8 cellular contexts compared by ENCODE assay signal in genomic region chr5:178116406-178116885, GRCh38. TPM values are rescaled to one million over a fixed set of nuclear protein-coding genes. Genes with fewer than 3 reads are reported as not detected.
DNase-seq lines count a peak whose midpoint lies in the region; ATAC-seq, FAIRE-seq and TF ChIP-seq lines count a peak whose summit lies in the region.

No MANE protein-coding gene starts in this region.

- TF ChIP-seq CTCF in GM12864 (IDR thresholded peaks at IDR 0.05; ENCODE audit: low read depth, low read length, missing control alignments), result no peak
- no peak for TF ChIP-seq CTCF in esophagus squamous epithelium (IDR thresholded peaks at IDR 0.05)
- no peak for TF ChIP-seq CTCF in ovary (IDR thresholded peaks at IDR 0.05)

- TF ChIP-seq POLR2A in esophagus squamous epithelium (IDR thresholded peaks at IDR 0.05), result no peak
- no peak for TF ChIP-seq POLR2A in ovary (IDR thresholded peaks at IDR 0.05)

- peak overlapping the region in 2 of 4 donors; percentile 86 to 94 for H3K27ac ChIP-seq in esophagus squamous epithelium
- H3K27ac ChIP-seq in ovary, result no peak overlapping the region
- no peak overlapping the region for H3K27ac ChIP-seq in small intestine (ENCODE audit: low read depth in 1 of 2, low read length in 1 of 2)

- peak; percentile 27 for ATAC-seq in HG02943 (IDR thresholded peaks at IDR 0.05; ENCODE audit: low read depth, unreplicated experiment)

- H3K36me3 ChIP-seq in esophagus squamous epithelium (peaks cover 0 to 20% (median 0%) of the 10 kb centered on the region in 3 donors), ovary (no peaks in the 10 kb centered on the region), small intestine (ENCODE audit: control insufficient read depth in 2 of 2, insufficient read depth in 2 of 2, low read length in 2 of 2) (no peaks in the 10 kb centered on the region)

- no peak for TF ChIP-seq EP300 in ovary (IDR thresholded peaks at IDR 0.05)

- peaks cover 0 to 62% (median 3%) of the 10 kb centered on the region in 4 donors for H3K27me3 ChIP-seq in esophagus squamous epithelium
- H3K27me3 ChIP-seq in ovary, result no peaks in the 10 kb centered on the region
- peaks cover 0 to 18% of the 10 kb centered on the region in 2 donors for H3K27me3 ChIP-seq in small intestine (ENCODE audit: control insufficient read depth in 2 of 2, insufficient read depth in 2 of 2, low read length in 2 of 2)

- DNase-seq in GM12864 (ENCODE audit: low read depth) (no peak), esophagus squamous epithelium (lab: John Stamatoyannopoulos, UW) (no peak), ovary (no peak), small intestine (no peak), Ammon's horn (ENCODE audit: low spot score) (no peak)
- DNase-seq in activated CD4-positive, alpha-beta T cell treated with anti-CD3 and anti-CD28 coated beads for 4 hours, result peak; percentile 58 to 75
- DNase-seq in stimulated activated CD8-positive, alpha-beta memory T cell treated with anti-CD3 and anti-CD28 coated beads, Interleukin-7, amount 100 ng/mL, for 4 hours (ENCODE audit: low read depth in 2 of 2), result peak; percentile 83 to 87

- peak overlapping the region; percentile 90 for H3K4me3 ChIP-seq in GM12864 (ENCODE audit: low read depth, low read length)
- H3K4me3 ChIP-seq in esophagus squamous epithelium, result peak overlapping the region in 3 of 4 donors; percentile 3 to 75 (median 59)
- H3K4me3 ChIP-seq in ovary, result no peak overlapping the region
- no peak overlapping the region for H3K4me3 ChIP-seq in small intestine (ENCODE audit: low read depth in 1 of 2, low read length in 2 of 2)

- no peak for FAIRE-seq in small intestine (lab: Jason Lieb, UNC)

- H3K9me3 ChIP-seq in esophagus squamous epithelium (no peaks in the 10 kb centered on the region), ovary (no peaks in the 10 kb centered on the region), small intestine (ENCODE audit: control insufficient read depth, low read depth) (no peaks in the 10 kb centered on the region)

- 44 to 53% methylated on average over 5 of the region's 18 CpGs for WGBS in esophagus squamous epithelium, 2 donors
- WGBS in ovary, 3 donors, result 10 to 18% (median 14%) methylated on average over 17 to 18 of the region's 18 CpGs
- 14 to 22% (median 18%) methylated on average over 17 to 18 of the region's 18 CpGs for WGBS in small intestine, 3 donors

- peaks cover 28 to 100% (median 41%) of the 10 kb centered on the region in 3 donors for H3K4me1 ChIP-seq in esophagus squamous epithelium
- no peaks in the 10 kb centered on the region for H3K4me1 ChIP-seq in ovary (ENCODE audit: insufficient read depth)
- H3K4me1 ChIP-seq in small intestine (ENCODE audit: control insufficient read depth in 2 of 2, insufficient read depth in 1 of 2, low read depth in 1 of 2, low read length in 1 of 2), result no peaks in the 10 kb centered on the region

- intact Hi-C loops in esophagus squamous epithelium (cut with DNase I) (no loop called here), ovary (cut with DNase I) (loop anchor here in 1 of 4 donors (10.0 kb wide), 1 partner anchor 288 kb away; no protein-coding TSS in a partner anchor)

RNA-seq across cellular contexts. Expression of gene N4BP3, which starts 3.1 kb away (rescaled TPM):
- total RNA-seq in esophagus squamous epithelium (10 to 100 TPM; 14.0 to 32.6 (median 16.1) TPM), ovary (1 to 10 TPM in 2 of 7 donors, under 1 TPM in 5; 0.40 to 1.8 (median 0.58) TPM)
- polyA plus RNA-seq in ovary (1 to 10 TPM in 1 of 2 donors, under 1 TPM in 1; 0.58 to 1.3 TPM), small intestine (1 to 10 TPM in 1 of 3 donors, under 1 TPM in 2; 0.22 to 2.1 (median 0.81) TPM)

RNA-seq across cellular contexts. Expression of gene RMND5B, which starts 14.4 kb away (rescaled TPM):
- 10 to 100 TPM; 43.9 to 88.1 (median 64.4) TPM for total RNA-seq in esophagus squamous epithelium
- total RNA-seq in ovary, result 10 to 100 TPM; 18.1 to 43.2 (median 33.0) TPM
- polyA plus RNA-seq in ovary, result 10 to 100 TPM; 13.8 to 25.0 TPM
- polyA plus RNA-seq in small intestine, result 10 to 100 TPM; 27.1 to 34.9 (median 30.3) TPM

RNA-seq across cellular contexts. Expression of gene NHP2, which starts 37.2 kb away (rescaled TPM):
- total RNA-seq in esophagus squamous epithelium (100 to 1,000 TPM; 288 to 408 (median 358) TPM), ovary (100 to 1,000 TPM in 6 of 7 donors, 10 to 100 TPM in 1; 78.4 to 174 (median 115) TPM)
- polyA plus RNA-seq in ovary (100 to 1,000 TPM in 1 of 2 donors, 10 to 100 TPM in 1; 50.1 to 148 TPM), small intestine (100 to 1,000 TPM in 1 of 3 donors, 10 to 100 TPM in 2; 46.5 to 243 (median 82.1) TPM)

Comparison
In these comparisons a context has a peak if more than half of its experiments do, and no peak if none do; other contexts are left out.
1. DNase-seq: peak in activated CD4-positive, alpha-beta T cell treated with anti-CD3 and anti-CD28 coated beads for 4 hours (2 of 2) and stimulated activated CD8-positive, alpha-beta memory T cell treated with anti-CD3 and anti-CD28 coated beads, Interleukin-7, amount 100 ng/mL, for 4 hours (2 of 2); none in GM12864 (single experiment), esophagus squamous epithelium (single experiment), ovary (0 of 5), small intestine (single experiment) and Ammon's horn (single experiment).
2. H3K4me3 ChIP-seq: peak in GM12864 (single experiment) and esophagus squamous epithelium (3 of 4); none in ovary (single experiment) and small intestine (0 of 2).
3. RNA of gene N4BP3, which starts 3.1 kb away (total RNA-seq): 14.0 to 32.6 TPM in esophagus squamous epithelium; 0.40 to 1.8 TPM in ovary; every median in the first group is over 4 times any median in the second.